In genomic region chr1:51519048-51519856, GRCh38 we compare ENCODE assay signal across 8 cellular contexts. TPM values are rescaled to one million over a fixed set of nuclear protein-coding genes. Genes with fewer than 3 reads are reported as not detected.
A peak's percentile ranks its signal among the peaks of the same experiment; 100 is the strongest.
DNase-seq lines count a peak whose midpoint lies in the region; ATAC-seq and TF ChIP-seq lines count a peak whose summit lies in the region.

TSS of gene EPS15 (minus strand) at chr1:51519266. CDS start at chr1:51519231, 35 bp downstream.

- intact Hi-C loops in ascending aorta (cut with DNase I) = loop anchor here (2.0 to 10.0 kb wide), 4 partner anchors 97 to 536 kb away; partner anchors contain the start of genes BTF3L4, OSBPL9 and TXNDC12

- no peaks in the 10 kb centered on the region for H3K36me3 ChIP-seq in ascending aorta
- H3K36me3 ChIP-seq in right atrium auricular region = no peaks in the 10 kb centered on the region
- H3K36me3 ChIP-seq in urinary bladder (ENCODE audit: insufficient read depth) = no peaks in the 10 kb centered on the region

- H3K9me3 ChIP-seq in ascending aorta (no peaks in the 10 kb centered on the region), right atrium auricular region (no peaks in the 10 kb centered on the region)

- no peaks in the 10 kb centered on the region for H3K27me3 ChIP-seq in ascending aorta
- no peaks in the 10 kb centered on the region for H3K27me3 ChIP-seq in right atrium auricular region

- H3K4me1 ChIP-seq in ascending aorta (peaks cover 3 to 16% of the 10 kb centered on the region in 2 donors), right atrium auricular region (peaks cover 2 to 27% of the 10 kb centered on the region in 2 donors), urinary bladder (ENCODE audit: insufficient read depth) (no peaks in the 10 kb centered on the region)

- TF ChIP-seq CTCF in GM12875 (IDR thresholded peaks at IDR 0.05; ENCODE audit: borderline replicate concordance, insufficient read depth, low read depth, low read length) = no peak
- TF ChIP-seq CTCF in ascending aorta (IDR thresholded peaks at IDR 0.05) = no peak
- no peak for TF ChIP-seq CTCF in right atrium auricular region (IDR thresholded peaks at IDR 0.05)

- DNase-seq in NCI-H1694 (lab: John Stamatoyannopoulos, UW) = peak; percentile 58
- peak; percentile 79 for DNase-seq in T-helper 22 cell (ENCODE audit: low read depth)
- peak; percentile 55 to 91 for DNase-seq in ascending aorta (ENCODE audit: low spot score in 2 of 2)
- peak; percentile 78 for DNase-seq in right atrium auricular region (ENCODE audit: low spot score)
- DNase-seq in pulmonary artery endothelial cell (ENCODE audit: low read depth, low spot score) = peak; percentile 32

- H3K27ac ChIP-seq in ascending aorta (peak within 1 kb of the TSS; percentile 86 to 93), right atrium auricular region (peak within 1 kb of the TSS; percentile 84 to 87), urinary bladder (ENCODE audit: low read depth) (peak within 1 kb of the TSS; percentile 95)

- H3K4me3 ChIP-seq in GM12875 (ENCODE audit: low read depth, low read length) (peak within 1 kb of the TSS; percentile 58), ascending aorta (peak within 1 kb of the TSS; percentile 95 to 98), right atrium auricular region (peak within 1 kb of the TSS; percentile 84 to 95), urinary bladder (ENCODE audit: low read depth, low read length) (peak within 1 kb of the TSS; percentile 92)

- peak; percentile 47 for ATAC-seq in HG02623 (IDR thresholded peaks at IDR 0.05; ENCODE audit: unreplicated experiment)

- 2% methylated on average over 54 of the region's 56 CpGs for WGBS in urinary bladder

RNA-seq across cellular contexts. Expression of gene EPS15, which starts in this region (rescaled TPM):
- total RNA-seq in ascending aorta (44.6 TPM), right atrium auricular region (10 to 100 TPM; 50.0 to 54.7 TPM), pulmonary artery endothelial cell (38.0 and 40.5 TPM in 2 replicates), urinary bladder (96.2 TPM)
- 21.5 TPM for polyA plus RNA-seq in urinary bladder

Comparison
In these comparisons a context has a peak if more than half of its experiments do, and no peak if none do; other contexts are left out.
1. Peak in every context shown above with its lines: DNase-seq, ATAC-seq, H3K4me3 ChIP-seq and H3K27ac ChIP-seq.